In the genomic region with DNA sequence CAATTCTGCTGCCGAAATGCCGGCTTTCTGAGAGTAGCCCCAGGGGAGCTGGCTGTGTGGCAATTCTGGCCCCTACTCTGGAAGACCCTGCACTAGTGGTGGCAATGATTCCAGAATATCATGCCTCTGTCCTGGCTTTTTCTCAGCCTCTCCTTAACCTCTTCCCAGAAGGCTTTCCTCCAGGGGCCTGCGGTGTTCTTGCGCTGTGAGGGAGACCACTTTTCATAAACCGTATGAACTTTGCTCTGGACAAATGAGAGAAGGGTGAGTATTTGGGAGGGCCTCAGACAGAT, we compare ENCODE assay signal across 20 cellular contexts.
DNase-seq lines count a peak whose midpoint lies in the region; ATAC-seq, FAIRE-seq and TF ChIP-seq lines count a peak whose summit lies in the region.
"Had no signal": no experiment of that assay in that cellular context is flagged by ENCODE, and none has a peak within 500 bp of the region (broad histone marks: within the 10 kb centered on the region; RNA-seq: fewer than 3 reads in every experiment).

No MANE protein-coding gene starts in this region.

- H4K20me1 ChIP-seq in neural progenitor cell (ENCODE audit: low read depth) (no peaks in the 10 kb centered on the region), MM.1S (ENCODE audit: insufficient read depth, low read length) (no peaks in the 10 kb centered on the region)

- TF ChIP-seq CTCF in esophagus squamous epithelium (IDR thresholded peaks at IDR 0.05): no peak
- TF ChIP-seq CTCF in neural progenitor cell (IDR thresholded peaks at IDR 0.05): no peak
- no peak for TF ChIP-seq CTCF in MM.1S (IDR thresholded peaks at IDR 0.05; ENCODE audit: low read length)

- H3F3A ChIP-seq in neural progenitor cell (ENCODE audit: low read depth) (peaks cover 10% of the 10 kb centered on the region), MM.1S (ENCODE audit: insufficient read depth, low read length) (no peaks in the 10 kb centered on the region)

- ATAC-seq in stimulated activated naive B cell treated with anti-CD40 and anti-IgM and Interleukin-4, amounts not matched to agents 10 μg/mL and 1 μg/mL and 100 μg/mL, for 72 hours (replicated peaks): no peak
- ATAC-seq in HG02623 (IDR thresholded peaks at IDR 0.05; ENCODE audit: unreplicated experiment): no peak
- ATAC-seq: K562 had no signal

- H3K27ac ChIP-seq in angular gyrus (ENCODE audit: low read depth, low read length): peak overlapping the region; percentile 43
- H3K27ac ChIP-seq in esophagus squamous epithelium: peak overlapping the region in 3 of 4 donors; percentile 1 to 57 (median 18)
- H3K27ac ChIP-seq in neural progenitor cell: peak overlapping the region; percentile 78
- H3K27ac ChIP-seq in MM.1S (ENCODE audit: low read length): no peak overlapping the region
- H3K27ac ChIP-seq: HL-60 had no signal

- H3K79me2 ChIP-seq in neural progenitor cell (ENCODE audit: low read depth) (no peaks in the 10 kb centered on the region), MM.1S (ENCODE audit: low read length) (no peaks in the 10 kb centered on the region)

- no peak overlapping the region for H3K4me3 ChIP-seq in esophagus squamous epithelium
- no peak overlapping the region for H3K4me3 ChIP-seq in neural progenitor cell
- H3K4me3 ChIP-seq in MM.1S (ENCODE audit: low read length): no peak overlapping the region
- H3K4me3 ChIP-seq: K562 had no signal

- H3K9me3 ChIP-seq in esophagus squamous epithelium (no peaks in the 10 kb centered on the region), neural progenitor cell (ENCODE audit: low read depth) (peaks cover 3% of the 10 kb centered on the region), MM.1S (replicated peaks; ENCODE audit: insufficient read depth, low read length) (no peaks in the 10 kb centered on the region)

- no peaks in the 10 kb centered on the region for H3K4me1 Mint-ChIP-seq in neural progenitor cell
- H3K4me1 Mint-ChIP-seq in stimulated activated naive B cell treated with anti-CD40 and anti-IgM and Interleukin-4, amounts not matched to agents 10 μg/mL and 1 μg/mL and 100 μg/mL, for 72 hours: no peaks in the 10 kb centered on the region

- TF ChIP-seq POLR2A in esophagus squamous epithelium (IDR thresholded peaks at IDR 0.05): no peak
- no peak for TF ChIP-seq POLR2A in GM12892 (IDR thresholded peaks at IDR 0.05; ENCODE audit: low read depth, low read length)

- 64 to 75% methylated on average over 4 to 5 of the region's 5 CpGs for WGBS in esophagus squamous epithelium, 2 donors

- peaks cover 9% of the 10 kb centered on the region for H3K27me3 Mint-ChIP-seq in neural progenitor cell (ENCODE audit: insufficient read depth, low read depth)
- H3K27me3 Mint-ChIP-seq in stimulated activated naive B cell treated with anti-CD40 and anti-IgM and Interleukin-4, amounts not matched to agents 10 μg/mL and 1 μg/mL and 100 μg/mL, for 72 hours: peaks cover 0 to 8% of the 10 kb centered on the region in 2 donors

- H3K4me1 ChIP-seq in esophagus squamous epithelium (peaks cover 0 to 36% (median 0%) of the 10 kb centered on the region in 3 donors), neural progenitor cell (peaks cover 26% of the 10 kb centered on the region), MM.1S (ENCODE audit: low read length) (no peaks in the 10 kb centered on the region)

- no peak for FAIRE-seq in GM12892 (lab: Jason Lieb, UNC)
- FAIRE-seq: G401.6, GM12891, K562 had no signal

- H2AFZ ChIP-seq in neural progenitor cell (replicated peaks) (peak overlapping the region; percentile 13), MM.1S (ENCODE audit: low read length) (no peak overlapping the region)

- no peak overlapping the region for H3K4me3 Mint-ChIP-seq in neural progenitor cell
- H3K4me3 Mint-ChIP-seq in stimulated activated naive B cell treated with anti-CD40 and anti-IgM and Interleukin-4, amounts not matched to agents 10 μg/mL and 1 μg/mL and 100 μg/mL, for 72 hours: no peak overlapping the region
- H3K4me3 Mint-ChIP-seq: CD4-positive, alpha-beta T cell had no signal

- H3K9me3 Mint-ChIP-seq in neural progenitor cell: peaks cover 13% of the 10 kb centered on the region
- no peaks in the 10 kb centered on the region for H3K9me3 Mint-ChIP-seq in stimulated activated naive B cell treated with anti-CD40 and anti-IgM and Interleukin-4, amounts not matched to agents 10 μg/mL and 1 μg/mL and 100 μg/mL, for 72 hours
- H3K9me3 Mint-ChIP-seq: CD4-positive, alpha-beta T cell had no signal

- intact Hi-C loops in esophagus squamous epithelium (cut with DNase I): no loop called here

- no peak overlapping the region for H3K27ac Mint-ChIP-seq in neural progenitor cell
- peak overlapping the region; percentile 27 for H3K27ac Mint-ChIP-seq in stimulated activated naive B cell treated with anti-CD40 and anti-IgM and Interleukin-4, amounts not matched to agents 10 μg/mL and 1 μg/mL and 100 μg/mL, for 72 hours
- H3K27ac Mint-ChIP-seq: CD4-positive, alpha-beta T cell had no signal

- no peaks in the 10 kb centered on the region for H3K36me3 ChIP-seq in esophagus squamous epithelium
- no peaks in the 10 kb centered on the region for H3K36me3 ChIP-seq in neural progenitor cell
- H3K36me3 ChIP-seq in MM.1S (replicated peaks; ENCODE audit: insufficient read depth, low read length): no peaks in the 10 kb centered on the region

- H3K9ac ChIP-seq in neural progenitor cell (no peak overlapping the region), MM.1S (ENCODE audit: low read length) (no peak overlapping the region)

- DNase-seq in esophagus squamous epithelium (lab: John Stamatoyannopoulos, UW): no peak
- no peak for DNase-seq in neural progenitor cell (ENCODE audit: low spot score)
- DNase-seq in stimulated activated naive B cell treated with anti-CD40 and anti-IgM and Interleukin-4, amounts not matched to agents 10 μg/mL and 1 μg/mL and 100 μg/mL, for 72 hours: no peak
- DNase-seq in MM.1S: no peak
- DNase-seq in GM12892 (ENCODE audit: insufficient read length): no peak
- no peak for DNase-seq in NCI-H774 (lab: John Stamatoyannopoulos, UW)
- DNase-seq: AML-193; Calu3; CD4-positive, alpha-beta T cell; DMS79; NCI-H1048; NCI-H2107; NCI-H69; SHP77 had no signal

- H3K9me2 ChIP-seq in MM.1S (replicated peaks; ENCODE audit: insufficient read depth, low read length): no peaks in the 10 kb centered on the region

- H3K4me2 ChIP-seq in neural progenitor cell: peak overlapping the region; percentile 12
- H3K4me2 ChIP-seq in MM.1S (ENCODE audit: low read depth, low read length): no peak overlapping the region

- no peaks in the 10 kb centered on the region for H3K36me3 Mint-ChIP-seq in neural progenitor cell
- no peaks in the 10 kb centered on the region for H3K36me3 Mint-ChIP-seq in stimulated activated naive B cell treated with anti-CD40 and anti-IgM and Interleukin-4, amounts not matched to agents 10 μg/mL and 1 μg/mL and 100 μg/mL, for 72 hours

- no peaks in the 10 kb centered on the region for H3K27me3 ChIP-seq in esophagus squamous epithelium
- no peaks in the 10 kb centered on the region for H3K27me3 ChIP-seq in neural progenitor cell
- H3K27me3 ChIP-seq in MM.1S (replicated peaks; ENCODE audit: insufficient read depth, low read length): no peaks in the 10 kb centered on the region
